In the genomic region with DNA sequence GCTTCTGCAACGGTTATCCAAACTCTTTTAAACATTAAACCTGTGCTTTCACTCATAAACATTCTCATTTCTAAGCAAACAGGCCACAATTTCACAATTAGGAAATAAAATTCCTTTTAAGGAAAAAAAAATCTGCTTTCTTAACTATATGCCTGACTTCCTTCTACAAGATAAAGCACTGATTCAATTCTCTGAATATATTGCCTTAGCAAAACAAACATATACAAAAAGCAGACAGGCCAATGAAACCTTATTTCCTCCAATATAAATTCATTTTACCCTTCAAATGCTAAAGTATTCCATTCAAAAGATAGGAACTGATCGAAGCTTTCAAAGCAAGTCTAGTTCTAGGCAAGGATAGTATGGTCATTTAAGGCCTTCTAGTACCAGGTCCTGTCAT, we compare ENCODE assay signal across 1 cellular context.
TF ChIP-seq lines count a peak whose summit lies in the region.

No MANE protein-coding gene starts in this region.

TF ChIP-seq in GM23338, 12 proteins besides CTCF, POLR2A, EP300 and RAD21 (continued from another document):
- TF ChIP-seq, protein P1, sequence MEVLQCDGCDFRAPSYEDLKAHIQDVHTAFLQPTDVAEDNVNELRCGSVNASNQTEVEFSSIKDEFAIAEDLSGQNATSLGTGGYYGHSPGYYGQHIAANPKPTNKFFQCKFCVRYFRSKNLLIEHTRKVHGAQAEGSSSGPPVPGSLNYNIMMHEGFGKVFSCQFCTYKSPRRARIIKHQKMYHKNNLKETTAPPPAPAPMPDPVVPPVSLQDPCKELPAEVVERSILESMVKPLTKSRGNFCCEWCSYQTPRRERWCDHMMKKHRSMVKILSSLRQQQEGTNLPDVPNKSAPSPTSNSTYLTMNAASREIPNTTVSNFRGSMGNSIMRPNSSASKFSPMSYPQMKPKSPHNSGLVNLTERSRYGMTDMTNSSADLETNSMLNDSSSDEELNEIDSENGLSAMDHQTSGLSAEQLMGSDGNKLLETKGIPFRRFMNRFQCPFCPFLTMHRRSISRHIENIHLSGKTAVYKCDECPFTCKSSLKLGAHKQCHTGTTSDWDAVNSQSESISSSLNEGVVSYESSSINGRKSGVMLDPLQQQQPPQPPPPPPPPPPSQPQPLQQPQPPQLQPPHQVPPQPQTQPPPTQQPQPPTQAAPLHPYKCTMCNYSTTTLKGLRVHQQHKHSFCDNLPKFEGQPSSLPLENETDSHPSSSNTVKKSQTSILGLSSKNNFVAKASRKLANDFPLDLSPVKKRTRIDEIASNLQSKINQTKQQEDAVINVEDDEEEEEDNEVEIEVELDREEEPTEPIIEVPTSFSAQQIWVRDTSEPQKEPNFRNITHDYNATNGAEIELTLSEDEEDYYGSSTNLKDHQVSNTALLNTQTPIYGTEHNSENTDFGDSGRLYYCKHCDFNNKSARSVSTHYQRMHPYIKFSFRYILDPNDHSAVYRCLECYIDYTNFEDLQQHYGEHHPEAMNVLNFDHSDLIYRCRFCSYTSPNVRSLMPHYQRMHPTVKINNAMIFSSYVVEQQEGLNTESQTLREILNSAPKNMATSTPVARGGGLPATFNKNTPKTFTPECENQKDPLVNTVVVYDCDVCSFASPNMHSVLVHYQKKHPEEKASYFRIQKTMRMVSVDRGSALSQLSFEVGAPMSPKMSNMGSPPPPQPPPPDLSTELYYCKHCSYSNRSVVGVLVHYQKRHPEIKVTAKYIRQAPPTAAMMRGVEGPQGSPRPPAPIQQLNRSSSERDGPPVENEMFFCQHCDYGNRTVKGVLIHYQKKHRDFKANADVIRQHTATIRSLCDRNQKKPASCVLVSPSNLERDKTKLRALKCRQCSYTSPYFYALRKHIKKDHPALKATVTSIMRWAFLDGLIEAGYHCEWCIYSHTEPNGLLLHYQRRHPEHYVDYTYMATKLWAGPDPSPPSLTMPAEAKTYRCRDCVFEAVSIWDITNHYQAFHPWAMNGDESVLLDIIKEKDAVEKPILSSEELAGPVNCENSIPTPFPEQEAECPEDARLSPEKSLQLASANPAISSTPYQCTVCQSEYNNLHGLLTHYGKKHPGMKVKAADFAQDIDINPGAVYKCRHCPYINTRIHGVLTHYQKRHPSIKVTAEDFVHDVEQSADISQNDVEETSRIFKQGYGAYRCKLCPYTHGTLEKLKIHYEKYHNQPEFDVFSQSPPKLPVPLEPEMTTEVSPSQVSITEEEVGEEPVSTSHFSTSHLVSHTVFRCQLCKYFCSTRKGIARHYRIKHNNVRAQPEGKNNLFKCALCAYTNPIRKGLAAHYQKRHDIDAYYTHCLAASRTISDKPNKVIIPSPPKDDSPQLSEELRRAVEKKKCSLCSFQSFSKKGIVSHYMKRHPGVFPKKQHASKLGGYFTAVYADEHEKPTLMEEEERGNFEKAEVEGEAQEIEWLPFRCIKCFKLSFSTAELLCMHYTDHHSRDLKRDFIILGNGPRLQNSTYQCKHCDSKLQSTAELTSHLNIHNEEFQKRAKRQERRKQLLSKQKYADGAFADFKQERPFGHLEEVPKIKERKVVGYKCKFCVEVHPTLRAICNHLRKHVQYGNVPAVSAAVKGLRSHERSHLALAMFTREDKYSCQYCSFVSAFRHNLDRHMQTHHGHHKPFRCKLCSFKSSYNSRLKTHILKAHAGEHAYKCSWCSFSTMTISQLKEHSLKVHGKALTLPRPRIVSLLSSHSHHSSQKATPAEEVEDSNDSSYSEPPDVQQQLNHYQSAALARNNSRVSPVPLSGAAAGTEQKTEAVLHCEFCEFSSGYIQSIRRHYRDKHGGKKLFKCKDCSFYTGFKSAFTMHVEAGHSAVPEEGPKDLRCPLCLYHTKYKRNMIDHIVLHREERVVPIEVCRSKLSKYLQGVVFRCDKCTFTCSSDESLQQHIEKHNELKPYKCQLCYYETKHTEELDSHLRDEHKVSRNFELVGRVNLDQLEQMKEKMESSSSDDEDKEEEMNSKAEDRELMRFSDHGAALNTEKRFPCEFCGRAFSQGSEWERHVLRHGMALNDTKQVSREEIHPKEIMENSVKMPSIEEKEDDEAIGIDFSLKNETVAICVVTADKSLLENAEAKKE (CRISPR knock-in tag; IDR thresholded peaks at IDR 0.05) = no peak
- TF ChIP-seq NANOG (IDR thresholded peaks at IDR 0.05; ENCODE audit: borderline replicate concordance) (no peak), ZNF114 (CRISPR knock-in tag; IDR thresholded peaks at IDR 0.05) (no peak), EZH2 (IDR thresholded peaks at IDR 0.05; ENCODE audit: low read depth, unreplicated experiment) (no peak), STAT1 (IDR thresholded peaks at IDR 0.05; ENCODE audit: unreplicated experiment) (no peak)
- TF ChIP-seq, protein P2, sequence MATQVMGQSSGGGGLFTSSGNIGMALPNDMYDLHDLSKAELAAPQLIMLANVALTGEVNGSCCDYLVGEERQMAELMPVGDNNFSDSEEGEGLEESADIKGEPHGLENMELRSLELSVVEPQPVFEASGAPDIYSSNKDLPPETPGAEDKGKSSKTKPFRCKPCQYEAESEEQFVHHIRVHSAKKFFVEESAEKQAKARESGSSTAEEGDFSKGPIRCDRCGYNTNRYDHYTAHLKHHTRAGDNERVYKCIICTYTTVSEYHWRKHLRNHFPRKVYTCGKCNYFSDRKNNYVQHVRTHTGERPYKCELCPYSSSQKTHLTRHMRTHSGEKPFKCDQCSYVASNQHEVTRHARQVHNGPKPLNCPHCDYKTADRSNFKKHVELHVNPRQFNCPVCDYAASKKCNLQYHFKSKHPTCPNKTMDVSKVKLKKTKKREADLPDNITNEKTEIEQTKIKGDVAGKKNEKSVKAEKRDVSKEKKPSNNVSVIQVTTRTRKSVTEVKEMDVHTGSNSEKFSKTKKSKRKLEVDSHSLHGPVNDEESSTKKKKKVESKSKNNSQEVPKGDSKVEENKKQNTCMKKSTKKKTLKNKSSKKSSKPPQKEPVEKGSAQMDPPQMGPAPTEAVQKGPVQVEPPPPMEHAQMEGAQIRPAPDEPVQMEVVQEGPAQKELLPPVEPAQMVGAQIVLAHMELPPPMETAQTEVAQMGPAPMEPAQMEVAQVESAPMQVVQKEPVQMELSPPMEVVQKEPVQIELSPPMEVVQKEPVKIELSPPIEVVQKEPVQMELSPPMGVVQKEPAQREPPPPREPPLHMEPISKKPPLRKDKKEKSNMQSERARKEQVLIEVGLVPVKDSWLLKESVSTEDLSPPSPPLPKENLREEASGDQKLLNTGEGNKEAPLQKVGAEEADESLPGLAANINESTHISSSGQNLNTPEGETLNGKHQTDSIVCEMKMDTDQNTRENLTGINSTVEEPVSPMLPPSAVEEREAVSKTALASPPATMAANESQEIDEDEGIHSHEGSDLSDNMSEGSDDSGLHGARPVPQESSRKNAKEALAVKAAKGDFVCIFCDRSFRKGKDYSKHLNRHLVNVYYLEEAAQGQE (IDR thresholded peaks at IDR 0.05; ENCODE audit: unreplicated experiment) = no peak
